17 cellular contexts compared by ENCODE assay signal in genomic region chr11:47488674-47489394, GRCh38. TPM values are rescaled to one million over a fixed set of nuclear protein-coding genes. Genes with fewer than 3 reads are reported as not detected.
DNase-seq lines count a peak whose midpoint lies in the region; ATAC-seq and TF ChIP-seq lines count a peak whose summit lies in the region.
"Had no signal": no experiment of that assay in that cellular context is flagged by ENCODE, and none has a peak within 500 bp of the region (broad histone marks: within the 10 kb centered on the region; RNA-seq: fewer than 3 reads in every experiment).

No MANE protein-coding gene starts in this region.

- no peak overlapping the region for H3K9ac ChIP-seq in Karpas-422 (ENCODE audit: low read length)
- H3K9ac ChIP-seq in parathyroid adenoma: no peak overlapping the region

- ATAC-seq in GM19463 (IDR thresholded peaks at IDR 0.05; ENCODE audit: unreplicated experiment) (no peak), GM19452 (IDR thresholded peaks at IDR 0.05; ENCODE audit: unreplicated experiment) (no peak)

- no peak for DNase-seq in T-helper 1 cell
- no peak for DNase-seq in Karpas-422
- DNase-seq in endothelial cell (ENCODE audit: low spot score): no peak
- DNase-seq in NCI-H1694 (lab: John Stamatoyannopoulos, UW): no peak
- DNase-seq: activated CD4-positive, alpha-beta T cell treated with anti-CD3 and anti-CD28 coated beads, Interleukin-2, amount 50 U/mL, for 1 hour; cerebellar nuclear complex; head of caudate nucleus; naive B cell; NCI-H1930; NCI-H526; T-helper 2 cell had no signal

- peak overlapping the region; percentile 34 for H3K27ac Mint-ChIP-seq in T-helper 1 cell treated with Interleukin-12 subunit alpha and Interleukin-12 subunit beta and Interleukin-4 antibody, amounts not matched to agents 30 μg/mL and 1 μg/mL, for 36 hours
- peak overlapping the region; percentile 51 for H3K27ac Mint-ChIP-seq in endothelial cell (ENCODE audit: unreplicated experiment)

- no peak overlapping the region for H3K4me3 Mint-ChIP-seq in T-helper 1 cell treated with Interleukin-12 subunit alpha and Interleukin-12 subunit beta and Interleukin-4 antibody, amounts not matched to agents 30 μg/mL and 1 μg/mL, for 36 hours
- H3K4me3 Mint-ChIP-seq in endothelial cell (ENCODE audit: unreplicated experiment): no peak overlapping the region
- H3K4me3 Mint-ChIP-seq: naive B cell had no signal

- no peaks in the 10 kb centered on the region for H3K9me3 ChIP-seq in Karpas-422 (ENCODE audit: low read length)
- H3K9me3 ChIP-seq in parathyroid adenoma (ENCODE audit: control insufficient read depth, low read length): no peaks in the 10 kb centered on the region

- H3K4me3 ChIP-seq in Karpas-422 (ENCODE audit: low read length) (no peak overlapping the region), parathyroid adenoma (ENCODE audit: low read depth, low read length) (no peak overlapping the region)

- no peaks in the 10 kb centered on the region; the same call in 1 of the 2 replicates for H4K20me1 ChIP-seq in Karpas-422 (ENCODE audit: insufficient read depth, low read depth, low read length)

- H3K36me3 Mint-ChIP-seq in T-helper 1 cell treated with Interleukin-12 subunit alpha and Interleukin-12 subunit beta and Interleukin-4 antibody, amounts not matched to agents 30 μg/mL and 1 μg/mL, for 36 hours (ENCODE audit: low read depth): peaks cover 41% of the 10 kb centered on the region
- H3K36me3 Mint-ChIP-seq in endothelial cell (ENCODE audit: low read depth, unreplicated experiment): peaks cover 38% of the 10 kb centered on the region

- H3K4me2 ChIP-seq in Karpas-422 (ENCODE audit: low read depth, low read length, poor library complexity, severe bottlenecking) (no peak overlapping the region), parathyroid adenoma (ENCODE audit: low read length) (peak overlapping the region; percentile 17)

- H3K9me2 ChIP-seq in Karpas-422 (replicated peaks; ENCODE audit: insufficient read depth, low read length): no peaks in the 10 kb centered on the region

- H3K4me1 Mint-ChIP-seq in T-helper 1 cell treated with Interleukin-12 subunit alpha and Interleukin-12 subunit beta and Interleukin-4 antibody, amounts not matched to agents 30 μg/mL and 1 μg/mL, for 36 hours (ENCODE audit: low read depth): peaks cover 16% of the 10 kb centered on the region
- peaks cover 3% of the 10 kb centered on the region for H3K4me1 Mint-ChIP-seq in endothelial cell (ENCODE audit: unreplicated experiment)

- peak overlapping the region; percentile 41 for H3K27ac ChIP-seq in Karpas-422 (ENCODE audit: low read length)
- peak overlapping the region; percentile 63 for H3K27ac ChIP-seq in parathyroid adenoma

- peaks cover 48% of the 10 kb centered on the region for H3K36me3 ChIP-seq in Karpas-422 (ENCODE audit: insufficient read depth, low read length)
- no peaks in the 10 kb centered on the region for H3K36me3 ChIP-seq in parathyroid adenoma (ENCODE audit: control insufficient read depth, insufficient read depth, low read length)

- H2AFZ ChIP-seq in Karpas-422 (ENCODE audit: low read length): no peak overlapping the region
- no peak overlapping the region for H2AFZ ChIP-seq in parathyroid adenoma

- TF ChIP-seq CTCF in endothelial cell (IDR thresholded peaks at IDR 0.05; ENCODE audit: unreplicated experiment) (no peak), parathyroid adenoma (IDR thresholded peaks at IDR 0.05) (no peak)

- peaks cover 62% of the 10 kb centered on the region for H3K79me2 ChIP-seq in Karpas-422 (ENCODE audit: low read length)
- H3K79me2 ChIP-seq in parathyroid adenoma: peaks cover 25% of the 10 kb centered on the region

- H3K4me1 ChIP-seq in Karpas-422 (ENCODE audit: low read length) (peaks cover 19% of the 10 kb centered on the region), parathyroid adenoma (peaks cover 10% of the 10 kb centered on the region)

- no peaks in the 10 kb centered on the region for H3K9me3 Mint-ChIP-seq in T-helper 1 cell treated with Interleukin-12 subunit alpha and Interleukin-12 subunit beta and Interleukin-4 antibody, amounts not matched to agents 30 μg/mL and 1 μg/mL, for 36 hours
- H3K9me3 Mint-ChIP-seq in endothelial cell (ENCODE audit: unreplicated experiment): no peaks in the 10 kb centered on the region
- H3K9me3 Mint-ChIP-seq: naive B cell had no signal

- no peaks in the 10 kb centered on the region for H3K27me3 ChIP-seq in Karpas-422 (ENCODE audit: low read length)
- H3K27me3 ChIP-seq in parathyroid adenoma (ENCODE audit: control insufficient read depth, insufficient read depth, low read length): no peaks in the 10 kb centered on the region

- no peaks in the 10 kb centered on the region for H3K27me3 Mint-ChIP-seq in T-helper 1 cell treated with Interleukin-12 subunit alpha and Interleukin-12 subunit beta and Interleukin-4 antibody, amounts not matched to agents 30 μg/mL and 1 μg/mL, for 36 hours (ENCODE audit: low read depth)
- H3K27me3 Mint-ChIP-seq in endothelial cell (ENCODE audit: unreplicated experiment): no peaks in the 10 kb centered on the region
- H3K27me3 Mint-ChIP-seq: naive B cell had no signal

RNA-seq across cellular contexts. Expression of gene RAPSN, which starts 39.9 kb away (rescaled TPM):
- total RNA-seq in Karpas-422 (2014; rRNA removed; shearing (Covaris generic); ENCODE audit: low replicate concordance): 0.52 and 4.5 TPM in 2 replicates
- 0.95 TPM for total RNA-seq in endothelial cell (ENCODE audit: unreplicated experiment)
- total RNA-seq: A172, epithelial cell of proximal tubule had no signal
